In the genomic region with DNA sequence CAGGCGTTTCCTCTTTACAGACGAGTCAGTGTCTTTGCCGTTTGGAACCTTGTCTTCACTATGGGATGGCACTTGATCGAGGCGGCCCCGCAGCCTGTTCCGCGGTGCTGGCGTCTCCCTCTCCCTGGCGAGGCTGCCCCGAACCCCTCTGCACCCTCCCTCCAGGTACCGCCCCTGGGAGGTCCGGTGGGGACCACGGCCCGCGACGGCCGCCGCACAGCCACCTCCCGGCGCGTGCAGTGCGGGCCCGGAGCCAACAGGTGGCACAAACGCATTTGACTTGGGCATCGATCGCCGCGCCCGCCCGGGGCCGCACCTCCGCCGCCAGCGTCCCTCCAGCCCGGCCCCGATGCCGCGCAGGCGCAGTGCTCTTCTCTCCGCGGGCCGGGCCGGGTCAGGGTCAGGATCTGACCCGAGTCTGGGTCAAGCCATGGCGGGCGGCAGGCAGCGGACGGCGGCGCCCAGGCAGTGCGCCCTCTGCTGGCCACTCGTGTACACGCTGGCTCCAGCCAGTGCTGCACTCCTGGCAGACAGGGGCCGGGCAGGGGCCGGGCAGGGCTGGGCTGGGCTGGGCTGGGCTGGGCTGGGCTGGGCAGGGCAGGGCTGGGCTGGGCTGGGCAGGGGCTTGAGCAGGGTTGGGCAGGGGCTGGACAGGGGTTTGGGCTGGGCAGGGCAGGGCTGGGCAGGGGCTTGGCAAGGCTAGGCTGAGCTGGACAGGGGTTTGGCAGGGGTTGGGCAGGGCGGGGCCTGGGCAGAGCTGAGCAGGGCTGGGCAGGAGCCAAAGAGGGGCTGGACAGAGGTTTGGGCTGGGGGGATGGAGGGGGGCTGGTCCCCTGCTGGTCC, we compare ENCODE assay signal across 1 cellular context.
TF ChIP-seq lines count a peak whose summit lies in the region.

No MANE protein-coding gene starts in this region.

TF ChIP-seq in HEK293, 187 proteins besides CTCF, POLR2A, EP300 and RAD21 (continued from another document and continues in another):
- TF ChIP-seq ZNF692 (tag by site-specific recombination; IDR thresholded peaks at IDR 0.05) (peak; percentile 94), KLF17 (tag by site-specific recombination; IDR thresholded peaks at IDR 0.05) (peak; percentile 92), ZBTB17 (tag by site-specific recombination; IDR thresholded peaks at IDR 0.05) (no peak), ZNF214 (tag by site-specific recombination; IDR thresholded peaks at IDR 0.05; ENCODE audit: borderline replicate concordance) (no peak), ZBTB48 (tag by site-specific recombination; IDR thresholded peaks at IDR 0.05) (0 out of 2 replicates have a peak, but pooled peaks have one; percentile 23), ZNF174 (tag by site-specific recombination; IDR thresholded peaks at IDR 0.05) (0 out of 2 replicates have a peak, but pooled peaks have one; percentile 48), ZNF660 (tag by site-specific recombination; IDR thresholded peaks at IDR 0.05) (no peak), ZNF133 (tag by site-specific recombination; IDR thresholded peaks at IDR 0.05) (0 out of 2 replicates have a peak, but pooled peaks have one; percentile 40), ZNF776 (tag by site-specific recombination; IDR thresholded peaks at IDR 0.05; ENCODE audit: borderline replicate concordance) (no peak), ZNF518A (tag by site-specific recombination; conservative IDR thresholded peaks at IDR 0.05; ENCODE audit: low read depth) (no peak), ZEB2 (tag by site-specific recombination; IDR thresholded peaks at IDR 0.05) (peak; percentile 22; the same call in 1 of the 2 replicates), ZNF600 (tag by site-specific recombination; IDR thresholded peaks at IDR 0.05) (peak; percentile 57; the same call in 1 of the 2 replicates), KLF8 (tag by site-specific recombination; IDR thresholded peaks at IDR 0.05) (peak; percentile 29; the same call in 1 of the 2 replicates), ZNF423 (tag by site-specific recombination; IDR thresholded peaks at IDR 0.05) (peak; percentile 53; the same call in 1 of the 2 replicates), ZNF501 (tag by site-specific recombination; IDR thresholded peaks at IDR 0.05) (no peak), SCRT1 (tag by site-specific recombination; IDR thresholded peaks at IDR 0.05; ENCODE audit: borderline replicate concordance) (no peak; the same call in 1 of the 2 replicates), SP2 (tag by site-specific recombination; IDR thresholded peaks at IDR 0.05) (peak; percentile 45; the same call in 1 of the 2 replicates), ZNF580 (tag by site-specific recombination; IDR thresholded peaks at IDR 0.05) (no peak), ZIC2 (tag by site-specific recombination; IDR thresholded peaks at IDR 0.05) (0 out of 2 replicates have a peak, but pooled peaks have one; percentile 36), BCL11A (tag by site-specific recombination; IDR thresholded peaks at IDR 0.05; ENCODE audit: low read depth) (peak; percentile 83; the same call in 1 of the 2 replicates), KLF1 (tag by site-specific recombination; IDR thresholded peaks at IDR 0.05) (peak; percentile 100), ZNF76 (tag by site-specific recombination; IDR thresholded peaks at IDR 0.05; ENCODE audit: borderline replicate concordance, low read depth) (peak; percentile 40; the same call in 1 of the 2 replicates), ZNF529 (tag by site-specific recombination; IDR thresholded peaks at IDR 0.05; ENCODE audit: insufficient replicate concordance) (no peak), OSR2 (tag by site-specific recombination; IDR thresholded peaks at IDR 0.05) (0 out of 2 replicates have a peak, but pooled peaks have one; percentile 9), SP3 (tag by site-specific recombination; IDR thresholded peaks at IDR 0.05) (peak; percentile 73), INSM2 (tag by site-specific recombination; IDR thresholded peaks at IDR 0.05) (no peak), HOXD13 (CRISPR knock-in tag; IDR thresholded peaks at IDR 0.05; ENCODE audit: borderline replicate concordance) (no peak), ZNF549 (tag by site-specific recombination; IDR thresholded peaks at IDR 0.05) (no peak), BCL11B (tag by site-specific recombination; IDR thresholded peaks at IDR 0.05; ENCODE audit: low read depth) (no peak), ZNF280D (tag by site-specific recombination; IDR thresholded peaks at IDR 0.05) (no peak), GLIS1 (tag by site-specific recombination; IDR thresholded peaks at IDR 0.05) (peak; percentile 91), ZNF561 (tag by site-specific recombination; IDR thresholded peaks at IDR 0.05; ENCODE audit: borderline replicate concordance) (peak; percentile 84), ZNF426 (tag by site-specific recombination; IDR thresholded peaks at IDR 0.05) (no peak)
- TF ChIP-seq, protein P1, sequence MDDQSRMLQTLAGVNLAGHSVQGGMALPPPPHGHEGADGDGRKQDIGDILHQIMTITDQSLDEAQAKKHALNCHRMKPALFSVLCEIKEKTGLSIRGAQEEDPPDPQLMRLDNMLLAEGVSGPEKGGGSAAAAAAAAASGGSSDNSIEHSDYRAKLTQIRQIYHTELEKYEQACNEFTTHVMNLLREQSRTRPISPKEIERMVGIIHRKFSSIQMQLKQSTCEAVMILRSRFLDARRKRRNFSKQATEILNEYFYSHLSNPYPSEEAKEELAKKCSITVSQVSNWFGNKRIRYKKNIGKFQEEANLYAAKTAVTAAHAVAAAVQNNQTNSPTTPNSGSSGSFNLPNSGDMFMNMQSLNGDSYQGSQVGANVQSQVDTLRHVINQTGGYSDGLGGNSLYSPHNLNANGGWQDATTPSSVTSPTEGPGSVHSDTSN (CRISPR knock-in tag; IDR thresholded peaks at IDR 0.05), result peak; percentile 85; the same call in 1 of the 2 replicates
- TF ChIP-seq, protein P2, sequence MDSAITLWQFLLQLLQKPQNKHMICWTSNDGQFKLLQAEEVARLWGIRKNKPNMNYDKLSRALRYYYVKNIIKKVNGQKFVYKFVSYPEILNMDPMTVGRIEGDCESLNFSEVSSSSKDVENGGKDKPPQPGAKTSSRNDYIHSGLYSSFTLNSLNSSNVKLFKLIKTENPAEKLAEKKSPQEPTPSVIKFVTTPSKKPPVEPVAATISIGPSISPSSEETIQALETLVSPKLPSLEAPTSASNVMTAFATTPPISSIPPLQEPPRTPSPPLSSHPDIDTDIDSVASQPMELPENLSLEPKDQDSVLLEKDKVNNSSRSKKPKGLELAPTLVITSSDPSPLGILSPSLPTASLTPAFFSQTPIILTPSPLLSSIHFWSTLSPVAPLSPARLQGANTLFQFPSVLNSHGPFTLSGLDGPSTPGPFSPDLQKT (IDR thresholded peaks at IDR 0.05; ENCODE audit: borderline replicate concordance, low read depth, low read length), result no peak
- TF ChIP-seq, protein P3, sequence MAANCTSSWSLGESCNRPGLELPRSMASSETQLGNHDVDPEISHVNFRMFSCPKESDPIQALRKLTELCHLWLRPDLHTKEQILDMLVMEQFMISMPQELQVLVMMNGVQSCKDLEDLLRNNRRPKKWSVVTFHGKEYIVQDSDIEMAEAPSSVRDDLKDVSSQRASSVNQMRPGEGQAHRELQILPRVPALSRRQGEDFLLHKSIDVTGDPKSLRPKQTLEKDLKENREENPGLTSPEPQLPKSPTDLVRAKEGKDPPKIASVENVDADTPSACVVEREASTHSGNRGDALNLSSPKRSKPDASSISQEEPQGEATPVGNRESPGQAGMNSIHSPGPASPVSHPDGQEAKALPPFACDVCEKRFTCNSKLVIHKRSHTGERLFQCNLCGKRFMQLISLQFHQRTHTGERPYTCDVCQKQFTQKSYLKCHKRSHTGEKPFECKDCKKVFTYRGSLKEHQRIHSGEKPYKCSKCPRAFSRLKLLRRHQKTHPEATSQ (tag by site-specific recombination; IDR thresholded peaks at IDR 0.05), result 0 out of 2 replicates have a peak, but pooled peaks have one; percentile 23
